In the genomic region with DNA sequence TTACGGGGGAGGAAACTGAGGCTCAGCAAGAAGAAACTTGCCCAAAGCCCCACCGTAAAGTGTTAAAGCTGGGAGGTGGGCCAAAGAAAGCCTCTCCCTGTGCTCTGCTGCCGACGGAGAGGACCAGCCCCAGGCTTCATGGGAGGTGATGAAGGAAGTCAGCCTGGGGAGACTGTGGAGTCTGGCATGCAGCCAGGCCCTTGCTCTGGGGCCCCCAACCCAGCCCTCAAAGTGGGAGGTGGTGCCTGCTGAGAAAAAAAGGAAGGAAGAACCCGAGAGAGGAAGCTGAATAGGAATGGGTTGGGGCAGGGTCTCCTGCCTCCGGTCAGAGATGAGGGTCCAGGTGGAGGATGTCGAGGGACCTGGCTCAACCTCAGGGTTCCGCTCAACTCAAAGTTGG, we compare ENCODE assay signal across 9 cellular contexts. TPM values are rescaled to one million over a fixed set of nuclear protein-coding genes. Genes with fewer than 3 reads are reported as not detected.
DNase-seq lines count a peak whose midpoint lies in the region; ATAC-seq and TF ChIP-seq lines count a peak whose summit lies in the region.
"Had no signal": no experiment of that assay in that cellular context is flagged by ENCODE, and none has a peak within 500 bp of the region (broad histone marks: within the 10 kb centered on the region; RNA-seq: fewer than 3 reads in every experiment).

No MANE protein-coding gene starts in this region.

- TF ChIP-seq CTCF in heart right ventricle (IDR thresholded peaks at IDR 0.05) (no peak), GM13976 (IDR thresholded peaks at IDR 0.05; ENCODE audit: borderline replicate concordance, control extremely low read depth, extremely low read depth, insufficient read depth, missing control alignments) (no peak), PC-3 (conservative IDR thresholded peaks at IDR 0.05; ENCODE audit: low read depth, low read length) (no peak)

- H3K9me3 ChIP-seq in heart right ventricle (no peaks in the 10 kb centered on the region), PC-3 (ENCODE audit: low read length) (no peaks in the 10 kb centered on the region)

- peaks cover 43% of the 10 kb centered on the region for H3K79me2 ChIP-seq in PC-3 (ENCODE audit: low read length)

- H3K27me3 Mint-ChIP-seq in T-cell: no peaks in the 10 kb centered on the region

- H3K9me3 Mint-ChIP-seq in T-cell: no peaks in the 10 kb centered on the region

- no peak overlapping the region for H2AFZ ChIP-seq in PC-3 (ENCODE audit: low read length)

- H3K27me3 ChIP-seq in H7 (ENCODE audit: control insufficient read depth, insufficient read depth, low read length) (no peaks in the 10 kb centered on the region), heart right ventricle (no peaks in the 10 kb centered on the region), PC-3 (ENCODE audit: low read length) (no peaks in the 10 kb centered on the region)

- POLR2A ChIA-PET in T-cell (lab: Charles Lee): interaction anchor here in 1 of 2 donors (0.6 kb wide), 1 partner anchor 86 kb away, joined by 3 read pairs; a partner anchor contains a TSS
- POLR2A ChIA-PET in PC-3 (lab: Charles Lee; ENCODE audit: unreplicated experiment): no interaction called here

- H3K27ac Mint-ChIP-seq in T-cell: peak overlapping the region; percentile 98 to 100

- peak overlapping the region; percentile 97 to 99 (median 98) for H3K4me3 Mint-ChIP-seq in T-cell

- peak overlapping the region in 9 of 10 donors; percentile 94 to 100 (median 97) for H3K27ac ChIP-seq in heart right ventricle
- H3K27ac ChIP-seq in skin epidermis: peak overlapping the region in 20 of 21 experiments; percentile 8 to 100 (median 97)
- H3K27ac ChIP-seq in PC-3 (ENCODE audit: low read length): no peak overlapping the region

- intact Hi-C loops in heart right ventricle (cut with DNase I) (loop anchor here in 5 of 10 donors (10.0 kb wide), 2 partner anchors 119 to 149 kb away; a partner anchor contains a TSS), PC-3 (cut with micrococcal nuclease) (no loop called here)

- CTCF ChIA-PET in T-cell (lab: Charles Lee) (interaction anchor here (0.6 to 1.2 kb wide), 2 partner anchors 11 to 873 kb away, joined by 5 to 8 read pairs; no protein-coding TSS in a partner anchor), PC-3 (lab: Charles Lee) (no interaction called here)

- H4K20me1 ChIP-seq in PC-3 (ENCODE audit: low read length): peaks cover 13% of the 10 kb centered on the region

- DNase-seq in H7: peak; percentile 51
- peak in 1 of 34 experiments; percentile 29 for DNase-seq in T-cell
- DNase-seq in heart right ventricle: peak in 1 of 2 donors; percentile 46
- DNase-seq in DMS 273 treated with DMSO at 0.1 percent for 48 hours (lab: John Stamatoyannopoulos, UW): no peak
- no peak for DNase-seq in GM13976 (ENCODE audit: low spot score)
- DNase-seq in PC-3: no peak
- DNase-seq: NCI-H446 treated with DMSO at 0.1 percent for 48 hours had no signal

- in situ Hi-C loops in GM13976 (cut with MboI; ENCODE audit: low sequenced_read_pairs, unreplicated experiment): no loop called here

- peaks cover 25% of the 10 kb centered on the region for H3K36me3 Mint-ChIP-seq in T-cell

- H3K9me2 ChIP-seq in PC-3 (replicated peaks; ENCODE audit: low read length): no peaks in the 10 kb centered on the region

- H3F3A ChIP-seq in PC-3 (ENCODE audit: low read length, unreplicated experiment): no peaks in the 10 kb centered on the region

- peaks cover 26 to 79% (median 64%) of the 10 kb centered on the region in 9 donors for H3K4me1 ChIP-seq in heart right ventricle
- H3K4me1 ChIP-seq in PC-3 (ENCODE audit: insufficient read depth, low read length): peaks cover 25% of the 10 kb centered on the region

- peaks cover 28% of the 10 kb centered on the region for H3K36me3 ChIP-seq in H7 (replicated peaks; ENCODE audit: control insufficient read depth, insufficient read depth, low read length)
- peaks cover 0 to 37% (median 20%) of the 10 kb centered on the region in 9 donors for H3K36me3 ChIP-seq in heart right ventricle
- H3K36me3 ChIP-seq in PC-3 (ENCODE audit: low read depth, low read length): peaks cover 11% of the 10 kb centered on the region; the same call in 1 of the 2 replicates

- 22 to 32% methylated on average over 8 of the region's 8 CpGs for WGBS in heart right ventricle, 2 donors

- H3K4me3 ChIP-seq in H7 (ENCODE audit: insufficient read depth, low read depth, low read length) (no peak overlapping the region), heart right ventricle (peak overlapping the region in 6 of 10 donors; percentile 6 to 89 (median 82)), skin epidermis (peak overlapping the region in 4 of 7 experiments; percentile 5 to 95 (median 12)), PC-3 (ENCODE audit: low read length) (no peak overlapping the region)

- no TSS peak for BruUV-seq in PC-3 (replicated peaks; lab: Mats Ljungman, UMichigan)

- ATAC-seq in T-cell (replicated peaks in 1 of 4) (no peak), heart right ventricle (no peak), HG02840 (IDR thresholded peaks at IDR 0.05; ENCODE audit: low FRiP score, unreplicated experiment) (no peak), PC-3 (no peak)

- H3K4me2 ChIP-seq in PC-3 (ENCODE audit: low read length): no peak overlapping the region; the same call in 1 of the 2 replicates

- no peak overlapping the region for H3K9ac ChIP-seq in PC-3 (ENCODE audit: low read length)

- H3K4me1 Mint-ChIP-seq in T-cell: peaks cover 54 to 62% (median 60%) of the 10 kb centered on the region in 3 donors

RNA-seq across cellular contexts. Expression of a gene that starts 3.8 kb away (rescaled TPM):
- 67.4 and 75.6 TPM in 2 replicates for total RNA-seq in H7 (2014; rRNA removed; shearing (Covaris generic))
- total RNA-seq in T-cell: 100 to 1,000 TPM; 250 to 319 (median 294) TPM
- total RNA-seq in heart right ventricle: 10 to 100 TPM; 18.1 to 31.1 (median 21.5) TPM
- 10 to 100 TPM in 1 of 2 donors, 1 to 10 TPM in 1; 7.9 to 21.9 TPM for polyA plus RNA-seq in heart right ventricle
- total RNA-seq in PC-3 (2014; rRNA removed): 19.2 and 28.3 TPM in 2 replicates

RNA-seq across cellular contexts. Expression of a gene that starts 15.8 kb away (rescaled TPM):
- total RNA-seq in H7 (2014; rRNA removed; shearing (Covaris generic)): 0.04 and 0.21 TPM in 2 replicates
- total RNA-seq in T-cell (1 to 10 TPM; 1.6 to 3.1 (median 2.8) TPM), heart right ventricle (under 1 TPM in 2 of 10 donors, not detected in 8; 0.19 to 0.22 TPM), PC-3 (2014; rRNA removed) (0.07 TPM in 1 of 2 replicates, not detected in the other)
- under 1 TPM in 1 of 2 donors, not detected in 1; 0.03 TPM for polyA plus RNA-seq in heart right ventricle

Comparison
In these comparisons a context has a peak if more than half of its experiments do, and no peak if none do; other contexts are left out.
1. H3K4me3 ChIP-seq: peak in heart right ventricle (6 of 10) and skin epidermis (4 of 7); none in H7 (single experiment) and PC-3 (single experiment).